14 cellular contexts compared by ENCODE assay signal in the genomic region with DNA sequence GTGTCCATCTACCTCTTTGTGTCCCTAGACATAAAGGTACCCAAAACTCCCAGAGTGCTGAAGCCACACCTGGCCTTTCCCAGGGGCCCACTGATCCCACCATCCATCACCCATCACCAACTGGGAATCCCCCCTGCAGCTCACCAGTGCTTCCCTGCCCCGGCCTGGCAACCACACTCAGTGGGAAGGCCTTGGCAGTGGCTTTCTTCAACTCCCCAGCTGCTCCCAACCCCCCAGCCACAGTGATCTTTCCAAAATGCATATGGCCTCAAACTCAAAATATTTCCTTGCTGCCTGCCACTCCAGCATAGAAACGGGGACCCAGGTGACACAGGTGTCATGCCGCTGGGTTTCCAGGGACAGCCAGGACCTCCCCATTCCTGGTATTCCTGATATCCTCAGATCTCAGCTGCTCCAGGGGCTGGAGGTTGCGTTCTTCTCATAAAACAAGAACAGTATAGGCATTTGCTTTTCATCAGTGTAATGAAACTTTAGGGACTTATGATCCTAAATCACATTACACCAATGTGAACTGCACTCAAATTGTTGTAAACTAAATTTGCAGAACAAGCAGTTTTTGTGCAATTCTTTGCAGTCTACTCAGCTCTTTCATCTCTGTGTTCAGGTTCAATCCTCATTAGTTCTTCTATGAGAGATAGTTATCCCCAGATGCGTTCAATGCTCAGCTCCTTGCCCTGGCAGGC. TPM values are rescaled to one million over a fixed set of nuclear protein-coding genes. Genes with fewer than 3 reads are reported as not detected.
A peak's percentile ranks its signal among the peaks of the same experiment; 100 is the strongest.
DNase-seq lines count a peak whose midpoint lies in the region; ATAC-seq, FAIRE-seq and TF ChIP-seq lines count a peak whose summit lies in the region.
"Had no signal": no experiment of that assay in that cellular context is flagged by ENCODE, and none has a peak within 500 bp of the region (broad histone marks: within the 10 kb centered on the region; RNA-seq: fewer than 3 reads in every experiment).

No MANE protein-coding gene starts in this region.

- H3K9me3 ChIP-seq in H9 (ENCODE audit: control insufficient read depth, low read depth, low read length) (no peaks in the 10 kb centered on the region), astrocyte (ENCODE audit: insufficient read depth, low read depth, low read length) (no peaks in the 10 kb centered on the region), neural progenitor cell (ENCODE audit: low read depth) (no peaks in the 10 kb centered on the region)
- H3K9me3 ChIP-seq: upper lobe of right lung had no signal

- WGBS in H9 (ENCODE audit: extremely low coverage, insufficient read length, low lambda C conversion rate): no CpG with 5 or more reads among the region's 5 CpGs

- H2BK15ac ChIP-seq in H9 (ENCODE audit: low read depth, low read length): no peak overlapping the region

- H3K27ac ChIP-seq in H9 (ENCODE audit: insufficient read length, low read depth, low read length): no peak overlapping the region
- no peak overlapping the region for H3K27ac ChIP-seq in astrocyte (ENCODE audit: low read depth, low read length)
- H3K27ac ChIP-seq in neural progenitor cell: no peak overlapping the region
- H3K27ac ChIP-seq: upper lobe of right lung had no signal

- H4K91ac ChIP-seq in H9 (ENCODE audit: insufficient read length, low read depth, low read length): no peak overlapping the region

- H2BK12ac ChIP-seq in H9 (ENCODE audit: insufficient read length, low read depth, low read length): no peak overlapping the region

- no peak for ATAC-seq in GM21367 (IDR thresholded peaks at IDR 0.05; ENCODE audit: unreplicated experiment)
- ATAC-seq: upper lobe of right lung had no signal

- H3K4me2 ChIP-seq in H9 (ENCODE audit: insufficient read depth, insufficient read length, low read length) (no peak overlapping the region), astrocyte (ENCODE audit: low read length) (peak overlapping the region; percentile 95), neural progenitor cell (peak overlapping the region; percentile 73)

- H3K36me3 ChIP-seq in astrocyte (ENCODE audit: insufficient read depth, low read length) (no peaks in the 10 kb centered on the region), neural progenitor cell (no peaks in the 10 kb centered on the region)
- H3K36me3 ChIP-seq: upper lobe of right lung had no signal

- no peak for DNase-seq in T-helper 1 cell
- no peak for DNase-seq in H9
- DNase-seq in astrocyte (ENCODE audit: low read depth): no peak
- DNase-seq in neural progenitor cell (ENCODE audit: low spot score): no peak
- no peak for DNase-seq in NCI-H510A treated with DMSO at 0.1 percent for 48 hours (lab: John Stamatoyannopoulos, UW)
- DNase-seq in LoVo (ENCODE audit: low spot score): no peak
- DNase-seq: Kasumi-1, occipital lobe, upper lobe of right lung had no signal

- TF ChIP-seq CTCF in H9 (conservative IDR thresholded peaks at IDR 0.05) (no peak), astrocyte (IDR thresholded peaks at IDR 0.05; ENCODE audit: insufficient read depth, low read depth, low read length) (no peak), neural progenitor cell (IDR thresholded peaks at IDR 0.05) (no peak)

- H3F3A ChIP-seq in neural progenitor cell (ENCODE audit: low read depth): peaks cover 30% of the 10 kb centered on the region

- no peak overlapping the region for H2AK5ac ChIP-seq in H9 (ENCODE audit: insufficient read length, low read length)

- no peaks in the 10 kb centered on the region for H4K20me1 ChIP-seq in H9 (ENCODE audit: control insufficient read depth, insufficient read depth, insufficient read length)
- H4K20me1 ChIP-seq in astrocyte (ENCODE audit: insufficient read depth, low read length): peaks cover 12% of the 10 kb centered on the region
- H4K20me1 ChIP-seq in neural progenitor cell (ENCODE audit: low read depth): peaks cover 36% of the 10 kb centered on the region

- no peak overlapping the region for H3K23ac ChIP-seq in H9 (ENCODE audit: insufficient read length, low read depth, low read length)

- H4K5ac ChIP-seq in H9 (ENCODE audit: insufficient read length, low read depth, low read length): no peak overlapping the region

- H3K4me3 ChIP-seq in astrocyte (ENCODE audit: insufficient read depth, low read depth, low read length) (no peak overlapping the region), neural progenitor cell (no peak overlapping the region)

- H3K56ac ChIP-seq in H9 (ENCODE audit: insufficient read length, low read depth, low read length): no peak overlapping the region

- no peak overlapping the region for H3K18ac ChIP-seq in H9 (ENCODE audit: insufficient read length, low read depth, low read length)

- peaks cover 17% of the 10 kb centered on the region for H3K23me2 ChIP-seq in H9 (ENCODE audit: insufficient read length, low read depth, low read length, poor library complexity, severe bottlenecking)

- H2BK20ac ChIP-seq in H9 (ENCODE audit: low read depth, low read length, poor library complexity, severe bottlenecking): no peak overlapping the region

- H3K9ac ChIP-seq in H9 (ENCODE audit: extremely low read depth, insufficient read length, low read length): no peak overlapping the region
- no peak overlapping the region for H3K9ac ChIP-seq in astrocyte (ENCODE audit: low read length)
- H3K9ac ChIP-seq in neural progenitor cell: no peak overlapping the region

- no peak for FAIRE-seq in astrocyte (lab: Jason Lieb, UNC)
- FAIRE-seq: bronchial epithelial cell had no signal

- no peak overlapping the region for H4K8ac ChIP-seq in H9 (replicated peaks; ENCODE audit: insufficient read length, low read depth, low read length)

- no peaks in the 10 kb centered on the region for H3K9me3 Mint-ChIP-seq in T-helper 1 cell treated with Interleukin-12 subunit alpha and Interleukin-12 subunit beta and Interleukin-4 antibody, amounts not matched to agents 30 μg/mL and 1 μg/mL, for 36 hours
- H3K9me3 Mint-ChIP-seq in H9 (peaks cover 6 to 11% of the 10 kb centered on the region in 2 experiments), astrocyte (ENCODE audit: unreplicated experiment) (no peaks in the 10 kb centered on the region), neural progenitor cell (peaks cover 6% of the 10 kb centered on the region)

- H3K79me1 ChIP-seq in H9 (ENCODE audit: insufficient read depth, low read depth, low read length, poor library complexity, severe bottlenecking): no peaks in the 10 kb centered on the region

- H3K79me2 ChIP-seq in H9 (ENCODE audit: insufficient read depth, low read length): no peaks in the 10 kb centered on the region
- no peaks in the 10 kb centered on the region for H3K79me2 ChIP-seq in astrocyte (ENCODE audit: insufficient read depth, low read length)
- no peaks in the 10 kb centered on the region for H3K79me2 ChIP-seq in neural progenitor cell (ENCODE audit: low read depth)

- H3K4me1 Mint-ChIP-seq in T-helper 1 cell treated with Interleukin-12 subunit alpha and Interleukin-12 subunit beta and Interleukin-4 antibody, amounts not matched to agents 30 μg/mL and 1 μg/mL, for 36 hours (ENCODE audit: low read depth): peaks cover 13% of the 10 kb centered on the region
- H3K4me1 Mint-ChIP-seq in H9 (peaks cover 24 to 28% of the 10 kb centered on the region in 2 experiments), astrocyte (ENCODE audit: low read depth, unreplicated experiment) (peaks cover 13% of the 10 kb centered on the region), neural progenitor cell (peaks cover 40% of the 10 kb centered on the region)

- no peak overlapping the region for H3K4ac ChIP-seq in H9 (ENCODE audit: low read depth, low read length)

- H2BK120ac ChIP-seq in H9 (ENCODE audit: low read depth, low read length, poor library complexity, severe bottlenecking): no peak overlapping the region

- no peak overlapping the region for H2BK5ac ChIP-seq in H9 (ENCODE audit: insufficient read length, low read length)

- H2AFZ ChIP-seq in H9 (ENCODE audit: low read length) (no peak overlapping the region), astrocyte (ENCODE audit: low read depth, low read length) (no peak overlapping the region), neural progenitor cell (replicated peaks) (no peak overlapping the region)

- no peak overlapping the region for H3T11ph ChIP-seq in H9 (ENCODE audit: low read length)

- H3K14ac ChIP-seq in H9 (ENCODE audit: insufficient read depth, low read length): no peak overlapping the region

- H3K4me1 ChIP-seq in H9 (ENCODE audit: insufficient read depth, low read length) (no peaks in the 10 kb centered on the region; the same call in 1 of the 2 replicates), astrocyte (ENCODE audit: insufficient read depth, low read length) (peaks cover 22% of the 10 kb centered on the region), neural progenitor cell (peaks cover 31% of the 10 kb centered on the region)

- peak overlapping the region; percentile 65 for H3K4me3 Mint-ChIP-seq in T-helper 1 cell treated with Interleukin-12 subunit alpha and Interleukin-12 subunit beta and Interleukin-4 antibody, amounts not matched to agents 30 μg/mL and 1 μg/mL, for 36 hours
- H3K4me3 Mint-ChIP-seq in H9 (peak overlapping the region; percentile 38 to 83; a peak in 4 of 5 replicates), astrocyte (ENCODE audit: unreplicated experiment) (peak overlapping the region; percentile 76), neural progenitor cell (peak overlapping the region; percentile 81)

- peaks cover 60% of the 10 kb centered on the region for H3K27me3 Mint-ChIP-seq in T-helper 1 cell treated with Interleukin-12 subunit alpha and Interleukin-12 subunit beta and Interleukin-4 antibody, amounts not matched to agents 30 μg/mL and 1 μg/mL, for 36 hours (ENCODE audit: low read depth)
- H3K27me3 Mint-ChIP-seq in H9 (ENCODE audit: low read depth) (peaks cover 94% of the 10 kb centered on the region), astrocyte (ENCODE audit: low read depth, unreplicated experiment) (peaks cover 42% of the 10 kb centered on the region), neural progenitor cell (ENCODE audit: insufficient read depth, low read depth) (peaks cover 60% of the 10 kb centered on the region)

- peaks cover 61% of the 10 kb centered on the region for H3K27me3 ChIP-seq in H9 (ENCODE audit: insufficient read depth, low read length)
- H3K27me3 ChIP-seq in astrocyte (ENCODE audit: insufficient read depth, low read length): peaks cover 20% of the 10 kb centered on the region
- H3K27me3 ChIP-seq in neural progenitor cell: peaks cover 100% of the 10 kb centered on the region

- H3K27ac Mint-ChIP-seq in T-helper 1 cell treated with Interleukin-12 subunit alpha and Interleukin-12 subunit beta and Interleukin-4 antibody, amounts not matched to agents 30 μg/mL and 1 μg/mL, for 36 hours: no peak overlapping the region
- no peak overlapping the region for H3K27ac Mint-ChIP-seq in H9
- H3K27ac Mint-ChIP-seq in astrocyte (ENCODE audit: unreplicated experiment): no peak overlapping the region
- no peak overlapping the region for H3K27ac Mint-ChIP-seq in neural progenitor cell

- peaks cover 1% of the 10 kb centered on the region for H3K36me3 Mint-ChIP-seq in T-helper 1 cell treated with Interleukin-12 subunit alpha and Interleukin-12 subunit beta and Interleukin-4 antibody, amounts not matched to agents 30 μg/mL and 1 μg/mL, for 36 hours (ENCODE audit: low read depth)
- H3K36me3 Mint-ChIP-seq in H9 (ENCODE audit: insufficient read depth in 1 of 3, low read depth in 3 of 3): peaks cover 0 to 3% (median 0%) of the 10 kb centered on the region in 3 experiments; a peak in 2 of 7 replicates
- peaks cover 1% of the 10 kb centered on the region for H3K36me3 Mint-ChIP-seq in astrocyte (ENCODE audit: low read depth, unreplicated experiment)
- H3K36me3 Mint-ChIP-seq in neural progenitor cell: no peaks in the 10 kb centered on the region

RNA-seq across cellular contexts. Expression of gene OCA2, which starts 1.3 kb away (rescaled TPM):
- total RNA-seq in H9 (2021): 0.31 and 0.44 TPM in 2 replicates
- total RNA-seq in astrocyte: 2.4 and 2.9 TPM in 2 replicates
- 0.65 and 1.0 TPM in 2 replicates for total RNA-seq in neural progenitor cell (ENCODE audit: low replicate concordance)
- total RNA-seq: A172, epithelial cell of proximal tubule had no signal
